ENCODE assay signal across 1 cellular context in the genomic region with DNA sequence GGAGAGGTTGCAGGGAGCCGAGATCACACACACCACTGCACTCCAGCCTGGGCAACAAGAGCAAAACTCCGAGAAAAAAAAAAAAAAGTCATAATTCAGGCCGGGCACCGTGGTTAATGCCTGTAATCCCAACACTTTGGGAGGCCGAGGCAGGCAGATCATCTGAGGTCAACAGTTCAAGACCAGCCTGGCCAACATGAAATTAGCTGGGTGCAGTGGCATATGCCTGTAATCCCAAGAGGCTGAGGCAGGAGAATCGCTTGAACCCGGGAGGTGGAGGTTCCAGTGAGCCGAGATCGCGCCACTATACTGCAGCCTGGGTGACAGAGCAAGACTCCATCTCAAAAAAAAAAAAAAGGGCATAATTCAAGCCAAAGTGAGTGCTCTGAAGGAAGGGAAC.
A peak's percentile ranks its signal among the peaks of the same experiment; 100 is the strongest.
TF ChIP-seq lines count a peak whose summit lies in the region.

No MANE protein-coding gene starts in this region.

TF ChIP-seq in K562, 482 proteins besides CTCF, POLR2A, EP300 and RAD21:
- peak; percentile 54; the same call in 1 of the 2 replicates for TF ChIP-seq RBFOX2 (IDR thresholded peaks at IDR 0.05; ENCODE audit: low read depth, low read length)
TF ChIP-seq in K562: peak in this region for 1; not testable (repeated sequence) for 481.
